ENCODE assay signal across 24 cellular contexts in genomic region chr12:51397670-51398069, GRCh38. TPM values are rescaled to one million over a fixed set of nuclear protein-coding genes. Genes with fewer than 3 reads are reported as not detected.
DNase-seq lines count a peak whose midpoint lies in the region; ATAC-seq and TF ChIP-seq lines count a peak whose summit lies in the region.
"Had no signal": no experiment of that assay in that cellular context is flagged by ENCODE, and none has a peak within 500 bp of the region (broad histone marks: within the 10 kb centered on the region; RNA-seq: fewer than 3 reads in every experiment).

No MANE protein-coding gene starts in this region.

- DNase-seq in activated CD8-positive, alpha-beta memory T cell treated with anti-CD3 and anti-CD28 coated beads, Interleukin-2, amount 50 U/mL, for 48 hours = peak; percentile 25
- no peak for DNase-seq in activated CD8-positive, alpha-beta memory T cell treated with anti-CD3 and anti-CD28 coated beads, Interleukin-2, amount 10 ng/mL, durations not matched to agents 7 days and 5 days
- DNase-seq in hepatocyte (ENCODE audit: low spot score) = no peak
- no peak for DNase-seq in activated T-cell treated with anti-CD3 and anti-CD28 coated beads, Interleukin-2, amount 50 U/mL, for 72 hours
- no peak for DNase-seq in NCI-H524 treated with DMSO at 0.1 percent for 48 hours (lab: John Stamatoyannopoulos, UW)
- DNase-seq: 8988T; ACHN; AML-193; BE2C; Calu3; CD4-positive, alpha-beta T cell; CD8-positive, alpha-beta memory T cell; DMS53; DMS79 treated with DMSO at 0.1 percent for 48 hours; GM23248; H7; HCEC 1CT; HFFc6 had no signal

- no peaks in the 10 kb centered on the region for H3K9me3 ChIP-seq in OCI-LY3 (ENCODE audit: insufficient read depth, low read length)
- no peaks in the 10 kb centered on the region for H3K9me3 ChIP-seq in hepatocyte (ENCODE audit: low read depth)
- H3K9me3 ChIP-seq: A549; BE2C; BLaER1 treated with 17β-estradiol and CSF1 and Interleukin-3, amounts not matched to agents 10 nM and 100 nM had no signal

- H3K36me3 Mint-ChIP-seq in activated CD8-positive, alpha-beta memory T cell treated with anti-CD3 and anti-CD28 coated beads, Interleukin-2, amount 10 ng/mL, durations not matched to agents 7 days and 5 days = no peaks in the 10 kb centered on the region
- H3K36me3 Mint-ChIP-seq in activated T-cell treated with anti-CD3 and anti-CD28 coated beads, Interleukin-2, amount 50 U/mL, for 72 hours (ENCODE audit: insufficient read depth in 2 of 2) = no peaks in the 10 kb centered on the region
- H3K36me3 Mint-ChIP-seq: CD8-positive, alpha-beta memory T cell had no signal

- H3K4me3 Mint-ChIP-seq in activated CD8-positive, alpha-beta memory T cell treated with anti-CD3 and anti-CD28 coated beads, Interleukin-2, amount 10 ng/mL, durations not matched to agents 7 days and 5 days = no peak overlapping the region
- no peak overlapping the region for H3K4me3 Mint-ChIP-seq in activated T-cell treated with anti-CD3 and anti-CD28 coated beads, Interleukin-2, amount 50 U/mL, for 72 hours
- H3K4me3 Mint-ChIP-seq: CD14-positive monocyte; CD4-positive, alpha-beta T cell; HFFc6 had no signal

- no peak overlapping the region for H3K27ac Mint-ChIP-seq in activated CD8-positive, alpha-beta memory T cell treated with anti-CD3 and anti-CD28 coated beads, Interleukin-2, amount 10 ng/mL, durations not matched to agents 7 days and 5 days
- H3K27ac Mint-ChIP-seq in activated T-cell treated with anti-CD3 and anti-CD28 coated beads, Interleukin-2, amount 50 U/mL, for 72 hours = no peak overlapping the region
- H3K27ac Mint-ChIP-seq: CD4-positive, alpha-beta T cell; HFFc6 had no signal

- peak overlapping the region; percentile 53 for H3K4me2 ChIP-seq in OCI-LY3 (ENCODE audit: low read length)
- peak overlapping the region; percentile 16 for H3K4me2 ChIP-seq in hepatocyte
- H3K4me2 ChIP-seq: A549; BLaER1 treated with 17β-estradiol and CSF1 and Interleukin-3, amounts not matched to agents 10 nM and 100 nM had no signal

- H3K4me1 ChIP-seq in OCI-LY3 (ENCODE audit: low read length) = peaks cover 69% of the 10 kb centered on the region
- H3K4me1 ChIP-seq in hepatocyte (ENCODE audit: insufficient read depth) = peaks cover 22% of the 10 kb centered on the region
- H3K4me1 ChIP-seq: A549 had no signal

- H3K79me2 ChIP-seq in OCI-LY3 (ENCODE audit: low read length) (peaks cover 17% of the 10 kb centered on the region), hepatocyte (no peaks in the 10 kb centered on the region)

- H3K27ac ChIP-seq in OCI-LY3 (ENCODE audit: low read length) = peak overlapping the region; percentile 65
- H3K27ac ChIP-seq in hepatocyte = no peak overlapping the region
- H3K27ac ChIP-seq: A549; BLaER1 treated with 17β-estradiol and CSF1 and Interleukin-3, amounts not matched to agents 10 nM and 100 nM; GM23248 had no signal

- ATAC-seq in activated CD8-positive, alpha-beta memory T cell treated with anti-CD3 and anti-CD28 coated beads, Interleukin-2, amount 10 ng/mL, durations not matched to agents 7 days and 5 days = no peak
- no peak for ATAC-seq in activated T-cell treated with anti-CD3 and anti-CD28 coated beads, Interleukin-2, amount 50 U/mL, for 72 hours (replicated peaks in 1 of 2)
- ATAC-seq in GM21390 (IDR thresholded peaks at IDR 0.05; ENCODE audit: unreplicated experiment) = no peak
- ATAC-seq: A549 had no signal

- H2AFZ ChIP-seq in OCI-LY3 (ENCODE audit: low read depth, low read length) (no peak overlapping the region), hepatocyte (no peak overlapping the region)
- H2AFZ ChIP-seq: GM23248 had no signal

- CTCF ChIA-PET in activated CD8-positive, alpha-beta memory T cell treated with anti-CD3 and anti-CD28 coated beads, Interleukin-2, amount 10 ng/mL, durations not matched to agents 7 days and 5 days (lab: Charles Lee) = interaction anchor here (1.0 to 1.7 kb wide), 2 partner anchors 23 to 26 kb away, joined by 4 read pairs; no protein-coding TSS in a partner anchor

- peak overlapping the region; percentile 48 for H3K9ac ChIP-seq in OCI-LY3 (ENCODE audit: low read length)
- H3K9ac ChIP-seq: BLaER1 treated with 17β-estradiol and CSF1 and Interleukin-3, amounts not matched to agents 10 nM and 100 nM; GM23248 had no signal

- no peaks in the 10 kb centered on the region for H4K20me1 ChIP-seq in OCI-LY3 (ENCODE audit: insufficient read depth, low read length)
- no peaks in the 10 kb centered on the region for H4K20me1 ChIP-seq in hepatocyte (ENCODE audit: insufficient read depth, poor library complexity, severe bottlenecking)

- 36% methylated on average over 4 of the region's 4 CpGs for WGBS in hepatocyte (ENCODE audit: low lambda C conversion rate, missing lambda C conversion rate)

- H3K9me3 Mint-ChIP-seq in activated CD8-positive, alpha-beta memory T cell treated with anti-CD3 and anti-CD28 coated beads, Interleukin-2, amount 10 ng/mL, durations not matched to agents 7 days and 5 days (ENCODE audit: low read depth) = no peaks in the 10 kb centered on the region
- no peaks in the 10 kb centered on the region for H3K9me3 Mint-ChIP-seq in activated T-cell treated with anti-CD3 and anti-CD28 coated beads, Interleukin-2, amount 50 U/mL, for 72 hours
- H3K9me3 Mint-ChIP-seq: CD4-positive, alpha-beta T cell; CD8-positive, alpha-beta memory T cell; HFFc6 had no signal

- H3K36me3 ChIP-seq in OCI-LY3 (replicated peaks; ENCODE audit: low read depth, low read length) = no peaks in the 10 kb centered on the region
- no peaks in the 10 kb centered on the region for H3K36me3 ChIP-seq in hepatocyte (replicated peaks; ENCODE audit: insufficient read depth, low read depth)
- H3K36me3 ChIP-seq: BE2C; BLaER1 treated with 17β-estradiol and CSF1 and Interleukin-3, amounts not matched to agents 10 nM and 100 nM had no signal

- H3K27me3 ChIP-seq in OCI-LY3 (ENCODE audit: low read depth, low read length) (no peaks in the 10 kb centered on the region), hepatocyte (no peaks in the 10 kb centered on the region)
- H3K27me3 ChIP-seq: BE2C had no signal

- H3K4me3 ChIP-seq in OCI-LY3 (ENCODE audit: low read length) (peak overlapping the region; percentile 23; the same call in 1 of the 2 replicates), hepatocyte (no peak overlapping the region)
- H3K4me3 ChIP-seq: A549; BLaER1 treated with 17β-estradiol and CSF1 and Interleukin-3, amounts not matched to agents 10 nM and 100 nM; GM23248 had no signal

- TF ChIP-seq CTCF in OCI-LY3 (IDR thresholded peaks at IDR 0.05; ENCODE audit: low read depth, low read length) (no peak), hepatocyte (IDR thresholded peaks at IDR 0.05; ENCODE audit: poor library complexity) (no peak)

- H3K4me1 Mint-ChIP-seq in activated CD8-positive, alpha-beta memory T cell treated with anti-CD3 and anti-CD28 coated beads, Interleukin-2, amount 10 ng/mL, durations not matched to agents 7 days and 5 days = peaks cover 36% of the 10 kb centered on the region
- peaks cover 38% of the 10 kb centered on the region for H3K4me1 Mint-ChIP-seq in activated T-cell treated with anti-CD3 and anti-CD28 coated beads, Interleukin-2, amount 50 U/mL, for 72 hours (ENCODE audit: low read depth)

- no peaks in the 10 kb centered on the region for H3K27me3 Mint-ChIP-seq in activated CD8-positive, alpha-beta memory T cell treated with anti-CD3 and anti-CD28 coated beads, Interleukin-2, amount 10 ng/mL, durations not matched to agents 7 days and 5 days
- no peaks in the 10 kb centered on the region for H3K27me3 Mint-ChIP-seq in activated T-cell treated with anti-CD3 and anti-CD28 coated beads, Interleukin-2, amount 50 U/mL, for 72 hours (ENCODE audit: low read depth)
- H3K27me3 Mint-ChIP-seq: CD4-positive, alpha-beta T cell; CD8-positive, alpha-beta memory T cell had no signal

- H3K9me2 ChIP-seq in hepatocyte (replicated peaks; ENCODE audit: insufficient read depth) = no peaks in the 10 kb centered on the region

RNA-seq across cellular contexts. Expression of gene GALNT6, which starts 6.5 kb away (rescaled TPM):
- total RNA-seq in activated CD8-positive, alpha-beta memory T cell treated with anti-CD3 and anti-CD28 coated beads, Interleukin-2, amount 10 ng/mL, durations not matched to agents 7 days and 5 days = 10 to 100 TPM; 43.9 to 47.9 TPM
- 28.4 and 41.3 TPM in 2 replicates for total RNA-seq in hepatocyte
- 30.7 and 33.3 TPM in 2 replicates for polyA plus RNA-seq in hepatocyte
- total RNA-seq in activated T-cell treated with anti-CD3 and anti-CD28 coated beads, Interleukin-2, amount 50 U/mL, for 72 hours = 10 to 100 TPM; 12.6 to 13.0 TPM

RNA-seq across cellular contexts. Expression of gene SLC4A8, which starts 27.0 kb away (rescaled TPM):
- 1 to 10 TPM; 9.1 to 9.2 TPM for total RNA-seq in activated CD8-positive, alpha-beta memory T cell treated with anti-CD3 and anti-CD28 coated beads, Interleukin-2, amount 10 ng/mL, durations not matched to agents 7 days and 5 days
- 9.4 and 18.0 TPM in 2 replicates for total RNA-seq in hepatocyte
- 14.9 and 20.3 TPM in 2 replicates for polyA plus RNA-seq in hepatocyte
- 1 to 10 TPM; 1.9 to 4.6 TPM for total RNA-seq in activated T-cell treated with anti-CD3 and anti-CD28 coated beads, Interleukin-2, amount 50 U/mL, for 72 hours

RNA-seq across cellular contexts. Expression of gene CELA1, which starts 51.2 kb away (rescaled TPM):
- not detected for total RNA-seq in activated CD8-positive, alpha-beta memory T cell treated with anti-CD3 and anti-CD28 coated beads, Interleukin-2, amount 10 ng/mL, durations not matched to agents 7 days and 5 days
- not detected in 2 replicates for total RNA-seq in hepatocyte
- not detected in 2 replicates for polyA plus RNA-seq in hepatocyte
- under 1 TPM in 1 of 2 donors, not detected in 1; 0.26 TPM for total RNA-seq in activated T-cell treated with anti-CD3 and anti-CD28 coated beads, Interleukin-2, amount 50 U/mL, for 72 hours
- total RNA-seq: Calu3; CD8-positive, alpha-beta memory T cell; GM23248; H1; H7; HFFc6 had no signal
- polyA plus RNA-seq: A549, GM23248 had no signal
